10 cellular contexts compared by ENCODE assay signal in genomic region chr20:47124235-47124717, GRCh38.
DNase-seq lines count a peak whose midpoint lies in the region; ATAC-seq, FAIRE-seq and TF ChIP-seq lines count a peak whose summit lies in the region.
"Had no signal": no experiment of that assay in that cellular context is flagged by ENCODE, and none has a peak within 500 bp of the region (broad histone marks: within the 10 kb centered on the region; RNA-seq: fewer than 3 reads in every experiment).

No MANE protein-coding gene starts in this region.

- H3K4ac ChIP-seq in IMR-90 (ENCODE audit: low read depth, low read length) = peak overlapping the region; percentile 100

- no peaks in the 10 kb centered on the region for H3K9me3 ChIP-seq in IMR-90 (ENCODE audit: control insufficient read depth, insufficient read depth, low read length)
- H3K9me3 ChIP-seq in K562 (replicated peaks; ENCODE audit: control insufficient read depth, insufficient read depth, low read depth, low read length) = no peaks in the 10 kb centered on the region
- H3K9me3 ChIP-seq in hepatocyte (ENCODE audit: low read depth) = no peaks in the 10 kb centered on the region
- peaks cover 0 to 1% (median 0%) of the 10 kb centered on the region in 3 donors for H3K9me3 ChIP-seq in skeletal muscle tissue (ENCODE audit: control insufficient read depth in 3 of 3, low read length in 3 of 3)
- no peaks in the 10 kb centered on the region for H3K9me3 ChIP-seq in effector memory CD4-positive, alpha-beta T cell (ENCODE audit: control insufficient read depth, low read length)

- no peaks in the 10 kb centered on the region for H4K20me1 ChIP-seq in IMR-90 (ENCODE audit: insufficient read depth, low read length)
- no peaks in the 10 kb centered on the region for H4K20me1 ChIP-seq in K562 (replicated peaks; ENCODE audit: control insufficient read depth, insufficient read depth, low read length)
- H4K20me1 ChIP-seq in hepatocyte (ENCODE audit: insufficient read depth, poor library complexity, severe bottlenecking) = no peaks in the 10 kb centered on the region

- H2BK5ac ChIP-seq in IMR-90 (ENCODE audit: low read depth, low read length, poor library complexity, severe bottlenecking) = peak overlapping the region; percentile 85

- WGBS in IMR-90 (ENCODE audit: extremely low coverage in 2 of 2, insufficient read length in 1 of 2), 2 experiments = no CpG with 5 or more reads among the region's 3 CpGs
- 0% methylated on average over 3 of the region's 3 CpGs for WGBS in K562 (ENCODE audit: insufficient coverage, low coverage, missing lambda C conversion rate)
- WGBS in hepatocyte (ENCODE audit: low lambda C conversion rate, missing lambda C conversion rate) = 63% methylated on average over 3 of the region's 3 CpGs

- H2AK5ac ChIP-seq in IMR-90 (ENCODE audit: low read depth, low read length) = peak overlapping the region; percentile 96

- H3K4me3 ChIP-seq in IMR-90 (ENCODE audit: insufficient read depth, low read depth, low read length) (no peak overlapping the region), K562 (no peak overlapping the region), hepatocyte (no peak overlapping the region), skeletal muscle tissue (ENCODE audit: low read length in 3 of 3) (no peak overlapping the region)
- H3K4me3 ChIP-seq in effector memory CD4-positive, alpha-beta T cell (ENCODE audit: insufficient read depth, low read depth, low read length, poor library complexity, severe bottlenecking) = no peak overlapping the region

- peak overlapping the region; percentile 99 for H4K91ac ChIP-seq in IMR-90 (ENCODE audit: insufficient read depth, low read depth, low read length)

- peak overlapping the region; percentile 97 for H2BK120ac ChIP-seq in IMR-90 (ENCODE audit: low read depth, low read length)

- H3K9ac ChIP-seq in IMR-90 (ENCODE audit: low read depth, low read length) (peak overlapping the region; percentile 29; the same call in 1 of the 2 replicates), K562 (ENCODE audit: insufficient read depth in 1 of 2, low read depth in 2 of 2, low read length in 2 of 2) (no peak overlapping the region), skeletal muscle tissue (ENCODE audit: low read depth in 1 of 3, low read length in 3 of 3) (no peak overlapping the region)

- peaks cover 0 to 9% of the 10 kb centered on the region in 2 experiments; a peak in 2 of 4 replicates for H3K79me1 ChIP-seq in IMR-90 (ENCODE audit: low read depth in 1 of 2, low read length in 2 of 2)

- in situ Hi-C loops in IMR-90 (cut with MboI; ENCODE audit: low sequenced_read_pairs) (no loop called here), K562 (cut with MboI) (no loop called here)

- intact Hi-C loops in IMR-90 (cut with micrococcal nuclease) (loop anchor here (10.0 kb wide), 1 partner anchor 169 kb away; no protein-coding TSS in a partner anchor), K562 (cut with micrococcal nuclease) (no loop called here)

- H2AFZ ChIP-seq in IMR-90 (replicated peaks; ENCODE audit: low read length, poor library complexity) (peak overlapping the region; percentile 77), K562 (ENCODE audit: low read depth, low read length) (no peak overlapping the region), hepatocyte (no peak overlapping the region)

- no peaks in the 10 kb centered on the region for H3K79me2 ChIP-seq in K562 (ENCODE audit: control insufficient read depth, insufficient read depth, low read length)
- no peaks in the 10 kb centered on the region for H3K79me2 ChIP-seq in hepatocyte

- H3K14ac ChIP-seq in IMR-90 (replicated peaks; ENCODE audit: low read depth, low read length) = peak overlapping the region; percentile 99

- peak overlapping the region; percentile 87 to 94 for H4K8ac ChIP-seq in IMR-90 (ENCODE audit: low read depth in 2 of 2, low read length in 2 of 2)

- TF ChIP-seq EP300 in K562 (IDR thresholded peaks at IDR 0.05; ENCODE audit: low read length) = no peak

- H3K23ac ChIP-seq in IMR-90 (ENCODE audit: low read depth, low read length) = peak overlapping the region; percentile 92

- H3K27me3 ChIP-seq in IMR-90 (ENCODE audit: control insufficient read depth, insufficient read depth, low read length) (no peaks in the 10 kb centered on the region), K562 (ENCODE audit: control insufficient read depth in 2 of 2, insufficient read depth in 2 of 2, low read length in 2 of 2) (peaks cover 22 to 39% of the 10 kb centered on the region in 2 experiments), hepatocyte (no peaks in the 10 kb centered on the region), skeletal muscle tissue (ENCODE audit: control insufficient read depth in 3 of 3, insufficient read depth in 3 of 3, low read length in 3 of 3) (peaks cover 0 to 17% (median 3%) of the 10 kb centered on the region in 3 donors)
- peaks cover 5% of the 10 kb centered on the region for H3K27me3 ChIP-seq in effector memory CD4-positive, alpha-beta T cell (replicated peaks; ENCODE audit: control insufficient read depth, insufficient read depth, low read length, poor library complexity, severe bottlenecking)

- peak overlapping the region; percentile 100 for H2BK15ac ChIP-seq in IMR-90 (ENCODE audit: low read depth, low read length)

- POLR2A ChIA-PET in IMR-90 (lab: Charles Lee; ENCODE audit: unreplicated experiment) = interaction anchor here (0.7 kb wide), 2 partner anchors 72 to 371 kb away, joined by 4 to 6 read pairs; no protein-coding TSS in a partner anchor
- POLR2A ChIA-PET in K562 (lab: Yijun Ruan, JAX) = no interaction called here

- peak overlapping the region; percentile 82 for H4K5ac ChIP-seq in IMR-90 (ENCODE audit: low read depth, low read length)

- peak overlapping the region; percentile 92 for H3K27ac ChIP-seq in IMR-90 (ENCODE audit: insufficient read depth, low read length)
- H3K27ac ChIP-seq in K562 (ENCODE audit: extremely low read depth, low read depth, low read length) = no peak overlapping the region
- H3K27ac ChIP-seq in hepatocyte = peak overlapping the region; percentile 25
- H3K27ac ChIP-seq in skeletal muscle tissue (ENCODE audit: low read depth, low read length) = peak overlapping the region; percentile 28
- no peak overlapping the region for H3K27ac ChIP-seq in effector memory CD4-positive, alpha-beta T cell (ENCODE audit: insufficient read depth, low read length, poor library complexity, severe bottlenecking)

- peak overlapping the region; percentile 97 for H2BK20ac ChIP-seq in IMR-90 (ENCODE audit: low read depth, low read length)

- CTCF ChIA-PET in IMR-90 (lab: Yijun Ruan, JAX) = no interaction called here
- CTCF ChIA-PET in K562 (lab: Yijun Ruan, JAX; ENCODE audit: low intra/inter-chr PET ratio) = no interaction called here

- H3K9me1 ChIP-seq in IMR-90 (ENCODE audit: insufficient read depth, low read length) (peaks cover 17% of the 10 kb centered on the region), K562 (ENCODE audit: control insufficient read depth, insufficient read depth, low read length) (no peaks in the 10 kb centered on the region)

- peak overlapping the region; percentile 11; the same call in 1 of the 2 replicates for H3K4me2 ChIP-seq in IMR-90 (ENCODE audit: low read depth, low read length)
- no peak overlapping the region for H3K4me2 ChIP-seq in K562 (ENCODE audit: insufficient read depth, low read length)
- H3K4me2 ChIP-seq in hepatocyte = no peak overlapping the region

- H3K9me2 ChIP-seq in hepatocyte (replicated peaks; ENCODE audit: insufficient read depth) = no peaks in the 10 kb centered on the region

- peaks cover 19% of the 10 kb centered on the region for H3K4me1 ChIP-seq in IMR-90 (ENCODE audit: control insufficient read depth, insufficient read depth, low read length)
- H3K4me1 ChIP-seq in K562 (replicated peaks in 1 of 2; ENCODE audit: control insufficient read depth in 2 of 2, insufficient read depth in 2 of 2, low read length in 2 of 2) = no peaks in the 10 kb centered on the region
- peaks cover 22% of the 10 kb centered on the region for H3K4me1 ChIP-seq in hepatocyte (ENCODE audit: insufficient read depth)
- peaks cover 16 to 21% (median 19%) of the 10 kb centered on the region in 3 donors for H3K4me1 ChIP-seq in skeletal muscle tissue (ENCODE audit: control insufficient read depth in 3 of 3, insufficient read depth in 3 of 3, low read length in 3 of 3)
- no peaks in the 10 kb centered on the region for H3K4me1 ChIP-seq in effector memory CD4-positive, alpha-beta T cell (ENCODE audit: control insufficient read depth, insufficient read depth, low read length, poor library complexity, severe bottlenecking)

- BruUV-seq in IMR-90 (replicated peaks; lab: Mats Ljungman, UMichigan) (no TSS peak), K562 (replicated peaks; lab: Mats Ljungman, UMichigan) (no TSS peak)

- H2AK9ac ChIP-seq in IMR-90 (replicated peaks; ENCODE audit: low read depth, low read length, poor library complexity) = peak overlapping the region; percentile 42

- TF ChIP-seq CTCF in IMR-90 (conservative IDR thresholded peaks at IDR 0.05; ENCODE audit: low read depth, low read length) (no peak), K562 (IDR thresholded peaks at IDR 0.05 in 2 of 3, conservative IDR thresholded peaks at IDR 0.05 in 1 of 3; ENCODE audit: insufficient read depth in 2 of 3, low read depth in 1 of 3, low read length in 3 of 3) (no peak), hepatocyte (IDR thresholded peaks at IDR 0.05; ENCODE audit: poor library complexity) (no peak)

- no peak for TF ChIP-seq RAD21 in IMR-90 (IDR thresholded peaks at IDR 0.05; ENCODE audit: low read length)
- TF ChIP-seq RAD21 in K562 (CRISPR knock-in tag; conservative IDR thresholded peaks at IDR 0.05 in 1 of 2, IDR thresholded peaks at IDR 0.05 in 1 of 2) = no peak

- DNase-seq in IMR-90 = no peak
- no peak for DNase-seq in K562 (ENCODE audit: extremely low read depth in 1 of 4, low spot score in 3 of 4)
- no peak for DNase-seq in hepatocyte (ENCODE audit: low spot score)
- no peak for DNase-seq in activated CD8-positive, alpha-beta memory T cell treated with anti-CD3 and anti-CD28 coated beads, Interleukin-2, amount 50 U/mL, for 4 hours
- DNase-seq in kidney tubule cell (ENCODE audit: low spot score) = no peak
- no peak for DNase-seq in effector memory CD4-positive, alpha-beta T cell
- DNase-seq in NK-92 (lab: John Stamatoyannopoulos, UW; ENCODE audit: unreplicated experiment) = no peak
- DNase-seq: activated T-cell treated with anti-CD3 and anti-CD28 coated beads, Interleukin-2, amount 50 U/mL, for 48 hours; CD8-positive, alpha-beta T cell had no signal

- H3K36me3 ChIP-seq in IMR-90 (ENCODE audit: control insufficient read depth, insufficient read depth, low read length) (no peaks in the 10 kb centered on the region), K562 (ENCODE audit: control insufficient read depth, insufficient read depth, low read length) (no peaks in the 10 kb centered on the region), hepatocyte (replicated peaks; ENCODE audit: insufficient read depth, low read depth) (no peaks in the 10 kb centered on the region), skeletal muscle tissue (ENCODE audit: control insufficient read depth in 3 of 3, insufficient read depth in 3 of 3, low read length in 3 of 3) (no peaks in the 10 kb centered on the region)
- no peaks in the 10 kb centered on the region for H3K36me3 ChIP-seq in effector memory CD4-positive, alpha-beta T cell (ENCODE audit: control insufficient read depth, insufficient read depth, low read length)

- no peak; the same call in 1 of the 2 replicates for ATAC-seq in IMR-90 (ENCODE audit: low read depth)
- no peak for ATAC-seq in K562
- ATAC-seq: CD8-positive, alpha-beta T cell had no signal

- peak overlapping the region; percentile 92 for H3K18ac ChIP-seq in IMR-90 (ENCODE audit: low read depth, low read length)

- dilution Hi-C loops in IMR-90 (cut with HindIII; ENCODE audit: low sequenced_read_pairs, unreplicated experiment) = no loop called here

- no peak for TF ChIP-seq POLR2A in IMR-90 (IDR thresholded peaks at IDR 0.05; ENCODE audit: low read depth, low read length)
- TF ChIP-seq POLR2A in K562 (conservative IDR thresholded peaks at IDR 0.05) = no peak

- FAIRE-seq in K562 (lab: Jason Lieb, UNC) = no peak

- peak overlapping the region; percentile 90; the same call in 1 of the 2 replicates for H3K56ac ChIP-seq in IMR-90 (ENCODE audit: extremely low read depth, insufficient read depth, low read length)

Comparison
In these comparisons a context has a peak if more than half of its experiments do, and no peak if none do; other contexts are left out.
1. H3K27ac ChIP-seq: peak in IMR-90 (single experiment), hepatocyte (single experiment) and skeletal muscle tissue (single experiment); none in K562 (single experiment) and effector memory CD4-positive, alpha-beta T cell (single experiment).